ENCODE assay signal across 9 cellular contexts in genomic region chr16:66335704-66336329, GRCh38. TPM values are rescaled to one million over a fixed set of nuclear protein-coding genes. Genes with fewer than 3 reads are reported as not detected.
DNase-seq lines count a peak whose midpoint lies in the region; ATAC-seq and TF ChIP-seq lines count a peak whose summit lies in the region.
"Had no signal": no experiment of that assay in that cellular context is flagged by ENCODE, and none has a peak within 500 bp of the region (broad histone marks: within the 10 kb centered on the region; RNA-seq: fewer than 3 reads in every experiment).

No MANE protein-coding gene starts in this region.

- H3K4me3 ChIP-seq in foreskin fibroblast (ENCODE audit: low read depth in 1 of 2, low read length in 2 of 2) (no peak overlapping the region), thyroid gland (replicated peaks in 1 of 3) (no peak overlapping the region)
- H3K4me3 ChIP-seq: skin epidermis had no signal

- no peaks in the 10 kb centered on the region for H3K4me1 Mint-ChIP-seq in activated T-helper 1 cell treated with anti-CD3 and anti-CD28 coated beads, Interleukin-12 subunit alpha, Interleukin-12 subunit beta, Interleukin-2, Interleukin-4 antibody, amounts not matched to agents 30 ng/mL and 10 ng/mL and 1 ng/mL, durations not matched to agents 14 hours and 24 hours and 36 hours (ENCODE audit: low read depth)

- H3K27ac Mint-ChIP-seq in activated T-helper 1 cell treated with anti-CD3 and anti-CD28 coated beads, Interleukin-12 subunit alpha, Interleukin-12 subunit beta, Interleukin-2, Interleukin-4 antibody, amounts not matched to agents 30 ng/mL and 10 ng/mL and 1 ng/mL, durations not matched to agents 14 hours and 24 hours and 36 hours, result no peak overlapping the region

- WGBS in thyroid gland, 2 donors, result 25 to 29% methylated on average over 8 of the region's 8 CpGs

- peaks cover 7% of the 10 kb centered on the region for H3K27me3 Mint-ChIP-seq in activated T-helper 1 cell treated with anti-CD3 and anti-CD28 coated beads, Interleukin-12 subunit alpha, Interleukin-12 subunit beta, Interleukin-2, Interleukin-4 antibody, amounts not matched to agents 30 ng/mL and 10 ng/mL and 1 ng/mL, durations not matched to agents 14 hours and 24 hours and 36 hours (ENCODE audit: insufficient read depth)

- H3K4me3 Mint-ChIP-seq in activated T-helper 1 cell treated with anti-CD3 and anti-CD28 coated beads, Interleukin-12 subunit alpha, Interleukin-12 subunit beta, Interleukin-2, Interleukin-4 antibody, amounts not matched to agents 30 ng/mL and 10 ng/mL and 1 ng/mL, durations not matched to agents 14 hours and 24 hours and 36 hours, result no peak overlapping the region

- TF ChIP-seq CTCF in foreskin fibroblast (IDR thresholded peaks at IDR 0.05; ENCODE audit: low read depth, low read length), result no peak
- TF ChIP-seq CTCF in thyroid gland (IDR thresholded peaks at IDR 0.05), result no peak

- H3K9me3 ChIP-seq in thyroid gland, result no peaks in the 10 kb centered on the region

- ATAC-seq in HG03521 (IDR thresholded peaks at IDR 0.05; ENCODE audit: unreplicated experiment), result no peak

- DNase-seq in NCI-H1105 (lab: John Stamatoyannopoulos, UW) (peak; percentile 73), OCI-M1 (lab: John Stamatoyannopoulos, UW) (peak; percentile 17), foreskin fibroblast (peak; percentile 28 to 69), thyroid gland (peak; percentile 36 to 40), OCI-M2 (lab: John Stamatoyannopoulos, UW; ENCODE audit: unreplicated experiment) (no peak)
- DNase-seq in activated T-helper 1 cell treated with anti-CD3 and anti-CD28 coated beads, Interleukin-12 subunit alpha, Interleukin-12 subunit beta, Interleukin-2, Interleukin-4 antibody, amounts not matched to agents 30 ng/mL and 10 ng/mL and 1 ng/mL, durations not matched to agents 14 hours and 24 hours and 36 hours (ENCODE audit: low spot score), result no peak
- DNase-seq: Kasumi-1 had no signal

- H3K9me3 Mint-ChIP-seq in activated T-helper 1 cell treated with anti-CD3 and anti-CD28 coated beads, Interleukin-12 subunit alpha, Interleukin-12 subunit beta, Interleukin-2, Interleukin-4 antibody, amounts not matched to agents 30 ng/mL and 10 ng/mL and 1 ng/mL, durations not matched to agents 14 hours and 24 hours and 36 hours, result no peaks in the 10 kb centered on the region

- no peak for TF ChIP-seq POLR2A in thyroid gland (IDR thresholded peaks at IDR 0.05)

- no peaks in the 10 kb centered on the region for H3K36me3 Mint-ChIP-seq in activated T-helper 1 cell treated with anti-CD3 and anti-CD28 coated beads, Interleukin-12 subunit alpha, Interleukin-12 subunit beta, Interleukin-2, Interleukin-4 antibody, amounts not matched to agents 30 ng/mL and 10 ng/mL and 1 ng/mL, durations not matched to agents 14 hours and 24 hours and 36 hours (ENCODE audit: low read depth)

- H3K36me3 ChIP-seq in thyroid gland, result no peaks in the 10 kb centered on the region

- H3K4me1 ChIP-seq in thyroid gland, result no peaks in the 10 kb centered on the region

- intact Hi-C loops in thyroid gland (cut with DNase I), result no loop called here
- intact Hi-C loops in activated T-helper 1 cell treated with anti-CD3 and anti-CD28 coated beads, Interleukin-12 subunit alpha, Interleukin-12 subunit beta, Interleukin-2, Interleukin-4 antibody, amounts not matched to agents 30 ng/mL and 10 ng/mL and 1 ng/mL, durations not matched to agents 14 hours and 24 hours and 36 hours (cut with micrococcal nuclease), result no loop called here

- H3K27ac ChIP-seq in thyroid gland, result no peak overlapping the region
- H3K27ac ChIP-seq: skin epidermis had no signal

- H3K27me3 ChIP-seq in thyroid gland, result no peaks in the 10 kb centered on the region

RNA-seq across cellular contexts. Expression of gene CDH5, which starts 30.7 kb away (rescaled TPM):
- 10 to 100 TPM; 56.0 to 90.0 (median 67.2) TPM for total RNA-seq in thyroid gland
- not detected in 2 replicates for total RNA-seq in activated T-helper 1 cell treated with anti-CD3 and anti-CD28 coated beads, Interleukin-12 subunit alpha, Interleukin-12 subunit beta, Interleukin-2, Interleukin-4 antibody, amounts not matched to agents 30 ng/mL and 10 ng/mL and 1 ng/mL, durations not matched to agents 14 hours and 24 hours and 36 hours

Comparison
In these comparisons a context has a peak if more than half of its experiments do, and no peak if none do; other contexts are left out.
1. DNase-seq: peak in NCI-H1105 (single experiment), OCI-M1 (single experiment), foreskin fibroblast (2 of 2) and thyroid gland (2 of 2); none in OCI-M2 (single experiment) and activated T-helper 1 cell treated with anti-CD3 and anti-CD28 coated beads, Interleukin-12 subunit alpha, Interleukin-12 subunit beta, Interleukin-2, Interleukin-4 antibody, amounts not matched to agents 30 ng/mL and 10 ng/mL and 1 ng/mL, durations not matched to agents 14 hours and 24 hours and 36 hours (single experiment).
2. RNA of gene CDH5, which starts 30.7 kb away (total RNA-seq): 56.0 to 90.0 TPM in thyroid gland; not detected in activated T-helper 1 cell treated with anti-CD3 and anti-CD28 coated beads, Interleukin-12 subunit alpha, Interleukin-12 subunit beta, Interleukin-2, Interleukin-4 antibody, amounts not matched to agents 30 ng/mL and 10 ng/mL and 1 ng/mL, durations not matched to agents 14 hours and 24 hours and 36 hours; every median in the first group is over 10 times any median in the second.